ENCODE assay signal across 19 cellular contexts in the genomic region with DNA sequence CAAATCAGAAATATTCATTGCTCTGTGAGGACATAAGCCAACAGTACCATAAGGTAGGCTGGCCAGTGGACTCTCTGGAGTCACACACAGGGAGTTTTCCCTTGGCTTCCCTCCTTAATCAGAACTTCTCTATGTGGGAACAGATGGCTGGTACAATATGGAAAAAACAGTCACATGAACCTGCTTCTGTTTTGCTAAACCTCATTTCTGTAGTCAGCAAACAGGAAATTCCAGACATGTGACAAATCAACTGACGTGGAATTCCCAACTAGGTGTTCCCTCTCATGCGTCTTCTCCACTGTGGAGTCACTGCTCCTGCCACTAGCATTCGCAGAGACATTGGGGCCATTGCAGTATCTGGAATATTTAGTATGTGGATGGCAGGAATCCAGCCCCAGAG.
DNase-seq lines count a peak whose midpoint lies in the region; ATAC-seq, FAIRE-seq and TF ChIP-seq lines count a peak whose summit lies in the region.
"Had no signal": no experiment of that assay in that cellular context is flagged by ENCODE, and none has a peak within 500 bp of the region (broad histone marks: within the 10 kb centered on the region; RNA-seq: fewer than 3 reads in every experiment).

No MANE protein-coding gene starts in this region.

- H3K27ac Mint-ChIP-seq in endothelial cell (ENCODE audit: unreplicated experiment), result no peak overlapping the region
- H3K27ac Mint-ChIP-seq in CD4-positive, alpha-beta T cell, result no peak overlapping the region
- H3K27ac Mint-ChIP-seq: activated naive CD4-positive, alpha-beta T cell treated with anti-CD3 and anti-CD28 coated beads, Interleukin-2, amount 50 U/mL, for 72 hours; activated T-cell treated with anti-CD3 and anti-CD28 coated beads, Interleukin-2, amount 50 U/mL, for 24 hours; HFFc6; IgD-negative memory B cell; naive B cell had no signal

- H3K27ac ChIP-seq in mammary epithelial cell (ENCODE audit: insufficient read depth, low read depth, low read length) (peak overlapping the region; percentile 28), keratinocyte (ENCODE audit: control insufficient read depth, insufficient read depth, low read length) (no peak overlapping the region), PC-3 (ENCODE audit: low read length) (no peak overlapping the region)
- H3K27ac ChIP-seq in CD4-positive, alpha-beta T cell (ENCODE audit: low read depth, low read length), result no peak overlapping the region
- H3K27ac ChIP-seq: pancreas had no signal

- in situ Hi-C loops in Caki2 (cut with HindIII; ENCODE audit: low pct_unique_long_range_greater_than_20kb, low sequenced_read_pairs) (no loop called here), mammary epithelial cell (cut with MboI; ENCODE audit: low sequenced_read_pairs in 2 of 2) (no loop called here)

- H3F3A ChIP-seq in PC-3 (ENCODE audit: low read length, unreplicated experiment), result no peaks in the 10 kb centered on the region

- dilution Hi-C loops in mammary epithelial cell (cut with HindIII; ENCODE audit: low sequenced_read_pairs) (no loop called here), keratinocyte (cut with MboI; ENCODE audit: extremely low pct_ligation_motif_present, low sequenced_read_pairs) (no loop called here)

- FAIRE-seq in keratinocyte (lab: Jason Lieb, UNC), result peak; percentile 69
- FAIRE-seq: pancreas had no signal

- H3K36me3 Mint-ChIP-seq in endothelial cell (ENCODE audit: low read depth, unreplicated experiment), result no peaks in the 10 kb centered on the region
- H3K36me3 Mint-ChIP-seq in CD4-positive, alpha-beta T cell (ENCODE audit: low read depth), result no peaks in the 10 kb centered on the region
- H3K36me3 Mint-ChIP-seq: activated naive CD4-positive, alpha-beta T cell treated with anti-CD3 and anti-CD28 coated beads, Interleukin-2, amount 50 U/mL, for 72 hours; IgD-negative memory B cell; naive B cell had no signal

- no peaks in the 10 kb centered on the region for H3K79me2 ChIP-seq in mammary epithelial cell (ENCODE audit: insufficient read depth, low read length)
- no peaks in the 10 kb centered on the region for H3K79me2 ChIP-seq in keratinocyte (ENCODE audit: control insufficient read depth, insufficient read depth, low read length)
- H3K79me2 ChIP-seq in PC-3 (ENCODE audit: low read length), result no peaks in the 10 kb centered on the region

- H3K36me3 ChIP-seq in mammary epithelial cell (ENCODE audit: insufficient read depth, low read length) (no peaks in the 10 kb centered on the region), keratinocyte (ENCODE audit: control insufficient read depth in 2 of 2, extremely low read depth in 1 of 2, insufficient read depth in 2 of 2, low read length in 2 of 2) (no peaks in the 10 kb centered on the region), PC-3 (ENCODE audit: low read depth, low read length) (no peaks in the 10 kb centered on the region)
- H3K36me3 ChIP-seq: pancreas had no signal

- H4K20me1 ChIP-seq in mammary epithelial cell (ENCODE audit: insufficient read depth, low read length) (no peaks in the 10 kb centered on the region), keratinocyte (ENCODE audit: control insufficient read depth, extremely low read depth, insufficient read depth, low read length) (no peaks in the 10 kb centered on the region), PC-3 (ENCODE audit: low read length) (no peaks in the 10 kb centered on the region)

- no peaks in the 10 kb centered on the region for H3K27me3 Mint-ChIP-seq in endothelial cell (ENCODE audit: unreplicated experiment)
- H3K27me3 Mint-ChIP-seq in CD4-positive, alpha-beta T cell, result peaks cover 13% of the 10 kb centered on the region

- no peaks in the 10 kb centered on the region for H3K9me2 ChIP-seq in PC-3 (replicated peaks; ENCODE audit: low read length)

- no peak for TF ChIP-seq CTCF in mammary epithelial cell (conservative IDR thresholded peaks at IDR 0.05 in 1 of 2, IDR thresholded peaks at IDR 0.05 in 1 of 2; ENCODE audit: extremely low read depth in 1 of 2, insufficient read depth in 1 of 2, low read depth in 1 of 2, low read length in 2 of 2)
- TF ChIP-seq CTCF in keratinocyte (optimal IDR thresholded peaks at IDR 0.05 in 1 of 3, IDR thresholded peaks at IDR 0.05 in 1 of 3, conservative IDR thresholded peaks at IDR 0.05 in 1 of 3; ENCODE audit: extremely low read depth in 1 of 3, insufficient read depth in 2 of 3, low read length in 3 of 3), result no peak
- TF ChIP-seq CTCF in endothelial cell (IDR thresholded peaks at IDR 0.05; ENCODE audit: unreplicated experiment), result no peak
- no peak for TF ChIP-seq CTCF in CD4-positive, alpha-beta T cell (IDR thresholded peaks at IDR 0.05)
- no peak for TF ChIP-seq CTCF in PC-3 (conservative IDR thresholded peaks at IDR 0.05; ENCODE audit: low read depth, low read length)

- POLR2A ChIA-PET in CD4-positive, alpha-beta T cell (lab: Charles Lee), result no interaction called here
- POLR2A ChIA-PET in PC-3 (lab: Charles Lee; ENCODE audit: unreplicated experiment), result no interaction called here

- H3K9ac ChIP-seq in mammary epithelial cell (ENCODE audit: insufficient read depth, low read length) (no peak overlapping the region), keratinocyte (ENCODE audit: control insufficient read depth, extremely low read depth, insufficient read depth, low read length) (no peak overlapping the region), PC-3 (ENCODE audit: low read length) (no peak overlapping the region)

- H3K9me3 ChIP-seq in mammary epithelial cell (replicated peaks; ENCODE audit: insufficient read depth, low read length), result no peaks in the 10 kb centered on the region
- no peaks in the 10 kb centered on the region for H3K9me3 ChIP-seq in keratinocyte (ENCODE audit: control insufficient read depth, low read depth, low read length)
- H3K9me3 ChIP-seq in CD4-positive, alpha-beta T cell (ENCODE audit: control insufficient read depth, low read length), result no peaks in the 10 kb centered on the region
- H3K9me3 ChIP-seq in PC-3 (ENCODE audit: low read length), result no peaks in the 10 kb centered on the region
- H3K9me3 ChIP-seq: Caco-2, pancreas had no signal

- intact Hi-C loops in mammary epithelial cell (cut with micrococcal nuclease) (no loop called here), PC-3 (cut with micrococcal nuclease) (no loop called here)
- intact Hi-C loops in CD4-positive, alpha-beta T cell (cut with DNase I, micrococcal nuclease), result no loop called here

- H2AFZ ChIP-seq in mammary epithelial cell (ENCODE audit: low read depth, low read length) (peak overlapping the region; percentile 85), keratinocyte (ENCODE audit: control insufficient read depth, low read length) (peak overlapping the region; percentile 45), PC-3 (ENCODE audit: low read length) (no peak overlapping the region)

- H3K4me2 ChIP-seq in mammary epithelial cell (ENCODE audit: insufficient read depth, low read depth, low read length) (peak overlapping the region; percentile 32), keratinocyte (ENCODE audit: control insufficient read depth, extremely low read depth, insufficient read depth, low read depth, low read length) (peak overlapping the region; percentile 31), PC-3 (ENCODE audit: low read length) (no peak overlapping the region)

- H3K4me1 ChIP-seq in mammary epithelial cell (ENCODE audit: insufficient read depth, low read length), result peaks cover 11% of the 10 kb centered on the region
- H3K4me1 ChIP-seq in keratinocyte (ENCODE audit: control insufficient read depth, extremely low read depth, insufficient read depth, low read length), result peaks cover 6% of the 10 kb centered on the region
- H3K4me1 ChIP-seq in PC-3 (ENCODE audit: insufficient read depth, low read length), result no peaks in the 10 kb centered on the region
- H3K4me1 ChIP-seq: pancreas had no signal

- no peak for ATAC-seq in CD4-positive, alpha-beta T cell (ENCODE audit: poor library complexity)
- no peak for ATAC-seq in HG02870 (IDR thresholded peaks at IDR 0.05; ENCODE audit: unreplicated experiment)
- ATAC-seq in PC-3, result no peak
- ATAC-seq: activated naive CD4-positive, alpha-beta T cell treated with anti-CD3 and anti-CD28 coated beads, Interleukin-2, amount 50 U/mL, for 72 hours; left ventricle myocardium superior; pancreas had no signal

- DNase-seq in Caki2 (ENCODE audit: low read depth) (peak; percentile 9), NCI-H2171 treated with DMSO at 0.1 percent for 48 hours (lab: John Stamatoyannopoulos, UW) (peak; percentile 76), mammary epithelial cell (peak; percentile 87), keratinocyte (ENCODE audit: low read depth, low spot score) (peak; percentile 21), endothelial cell (ENCODE audit: low spot score) (no peak), PC-3 (no peak)
- no peak for DNase-seq in CD4-positive, alpha-beta T cell
- DNase-seq: activated CD4-positive, alpha-beta T cell treated with anti-CD3 and anti-CD28 coated beads, Interleukin-2, amount 50 U/mL, for 1 hour; activated T-cell treated with anti-CD3 and anti-CD28 coated beads, Interleukin-2, amount 50 U/mL, for 24 hours; Caco-2; HFFc6; left ventricle myocardium superior; naive B cell; NCI-H1048; pancreas; stimulated activated CD4-positive, alpha-beta T cell treated with anti-CD3 and anti-CD28 coated beads, Interleukin-4, amount 100 ng/mL, for 24 hours had no signal

- H3K4me3 ChIP-seq in mammary epithelial cell (replicated peaks in 1 of 3; ENCODE audit: insufficient read depth in 1 of 3, low read depth in 2 of 3, low read length in 3 of 3) (no peak overlapping the region), keratinocyte (ENCODE audit: control insufficient read depth in 2 of 3, extremely low read depth in 1 of 3, insufficient read depth in 2 of 3, low read depth in 1 of 3, low read length in 3 of 3) (no peak overlapping the region), PC-3 (ENCODE audit: low read length) (no peak overlapping the region)
- H3K4me3 ChIP-seq: pancreas had no signal

- BruUV-seq in mammary epithelial cell (replicated peaks; lab: Mats Ljungman, UMichigan) (no TSS peak), PC-3 (replicated peaks; lab: Mats Ljungman, UMichigan) (no TSS peak)

- H3K4me3 Mint-ChIP-seq in endothelial cell (ENCODE audit: unreplicated experiment), result no peak overlapping the region
- H3K4me3 Mint-ChIP-seq in CD4-positive, alpha-beta T cell, result no peak overlapping the region
- H3K4me3 Mint-ChIP-seq: activated T-cell treated with anti-CD3 and anti-CD28 coated beads, Interleukin-2, amount 50 U/mL, for 24 hours; HFFc6; IgD-negative memory B cell; naive B cell had no signal

- 20% methylated on average over 3 of the region's 3 CpGs for WGBS in mammary epithelial cell (ENCODE audit: low coverage, missing lambda C conversion rate)

- no peaks in the 10 kb centered on the region for H3K9me1 ChIP-seq in keratinocyte (ENCODE audit: control insufficient read depth, extremely low read depth, insufficient read depth, low read length)

- H3K27me3 ChIP-seq in mammary epithelial cell (ENCODE audit: insufficient read depth, low read length) (no peaks in the 10 kb centered on the region), keratinocyte (ENCODE audit: control insufficient read depth, extremely low read depth, insufficient read depth, low read length) (no peaks in the 10 kb centered on the region), PC-3 (ENCODE audit: low read length) (no peaks in the 10 kb centered on the region)
- peaks cover 4% of the 10 kb centered on the region for H3K27me3 ChIP-seq in CD4-positive, alpha-beta T cell (ENCODE audit: control insufficient read depth, insufficient read depth, low read length)
- H3K27me3 ChIP-seq: pancreas had no signal

- peaks cover 6% of the 10 kb centered on the region for H3K4me1 Mint-ChIP-seq in endothelial cell (ENCODE audit: unreplicated experiment)
- H3K4me1 Mint-ChIP-seq in CD4-positive, alpha-beta T cell (ENCODE audit: low read depth), result no peaks in the 10 kb centered on the region
- H3K4me1 Mint-ChIP-seq: IgD-negative memory B cell, naive B cell had no signal

- no peaks in the 10 kb centered on the region for H3K9me3 Mint-ChIP-seq in endothelial cell (ENCODE audit: unreplicated experiment)
- H3K9me3 Mint-ChIP-seq in CD4-positive, alpha-beta T cell, result no peaks in the 10 kb centered on the region
- H3K9me3 Mint-ChIP-seq: activated naive CD4-positive, alpha-beta T cell treated with anti-CD3 and anti-CD28 coated beads, Interleukin-2, amount 50 U/mL, for 72 hours; activated T-cell treated with anti-CD3 and anti-CD28 coated beads, Interleukin-2, amount 50 U/mL, for 24 hours had no signal

- CTCF ChIA-PET in mammary epithelial cell (lab: Charles Lee; ENCODE audit: low non-redundant PET), result no interaction called here
- CTCF ChIA-PET in CD4-positive, alpha-beta T cell (lab: Charles Lee), result no interaction called here
- CTCF ChIA-PET in PC-3 (lab: Charles Lee), result no interaction called here

Comparison
In these comparisons a context has a peak if more than half of its experiments do, and no peak if none do; other contexts are left out.
1. DNase-seq: peak in Caki2 (single experiment), NCI-H2171 treated with DMSO at 0.1 percent for 48 hours (single experiment), mammary epithelial cell (single experiment) and keratinocyte (single experiment); none in endothelial cell (single experiment), CD4-positive, alpha-beta T cell (0 of 10) and PC-3 (single experiment).